ENCODE assay signal across 1 cellular context in genomic region chr9:129988607-129989361, GRCh38.
TF ChIP-seq lines count a peak whose summit lies in the region.

No MANE protein-coding gene starts in this region.

TF ChIP-seq in GM12878, 131 proteins besides CTCF, POLR2A, EP300 and RAD21 (continued from another document):
- peak; percentile 82; the same call in 1 of the 2 replicates for TF ChIP-seq RELB (IDR thresholded peaks at IDR 0.05; ENCODE audit: low read depth)
- no peak for TF ChIP-seq PRDM15 (CRISPR knock-in tag; IDR thresholded peaks at IDR 0.05)
- TF ChIP-seq GABPA (IDR thresholded peaks at IDR 0.05; ENCODE audit: low read depth) = 0 out of 2 replicates have a peak, but pooled peaks have one; percentile 15
- no peak for TF ChIP-seq ZNF217 (IDR thresholded peaks at IDR 0.05)
- peak; percentile 81; the same call in 1 of the 2 replicates for TF ChIP-seq PAX5 (IDR thresholded peaks at IDR 0.05; ENCODE audit: borderline replicate concordance, low read depth, low read length)
- no peak for TF ChIP-seq JUND (IDR thresholded peaks at IDR 0.05; ENCODE audit: low read depth, low read length)
